In genomic region chr3:177426151-177426904, GRCh38 we compare ENCODE assay signal across 17 cellular contexts.
DNase-seq lines count a peak whose midpoint lies in the region; FAIRE-seq and TF ChIP-seq lines count a peak whose summit lies in the region.
"Had no signal": no experiment of that assay in that cellular context is flagged by ENCODE, and none has a peak within 500 bp of the region (broad histone marks: within the 10 kb centered on the region; RNA-seq: fewer than 3 reads in every experiment).

No MANE protein-coding gene starts in this region.

- TF ChIP-seq CTCF in AG09309 (IDR thresholded peaks at IDR 0.05; ENCODE audit: control insufficient read depth, insufficient read depth, low read depth, low read length, missing control alignments) (no peak), SU-DHL-6 (IDR thresholded peaks at IDR 0.05; ENCODE audit: insufficient read depth, low read length, poor library complexity, severe bottlenecking) (no peak)

- no peaks in the 10 kb centered on the region for H3K36me3 ChIP-seq in CD8-positive, alpha-beta memory T cell (ENCODE audit: insufficient read depth, low read length)
- no peaks in the 10 kb centered on the region for H3K36me3 ChIP-seq in SU-DHL-6 (ENCODE audit: low read length)
- H3K36me3 ChIP-seq: BE2C, gastrocnemius medialis had no signal

- no peaks in the 10 kb centered on the region for H3K27me3 ChIP-seq in CD8-positive, alpha-beta memory T cell (ENCODE audit: insufficient read depth, low read length, poor library complexity, severe bottlenecking)
- no peaks in the 10 kb centered on the region for H3K27me3 ChIP-seq in SU-DHL-6 (ENCODE audit: low read length)
- H3K27me3 ChIP-seq: BE2C, gastrocnemius medialis had no signal

- no peak overlapping the region for H3K4me3 ChIP-seq in AG09309 (ENCODE audit: control insufficient read depth, low read depth, low read length)
- H3K4me3 ChIP-seq in CD8-positive, alpha-beta memory T cell (ENCODE audit: low read length): no peak overlapping the region
- no peak overlapping the region for H3K4me3 ChIP-seq in SU-DHL-6 (ENCODE audit: insufficient read depth, low read length, poor library complexity, severe bottlenecking)
- H3K4me3 ChIP-seq: gastrocnemius medialis, PC-9 had no signal

- intact Hi-C loops in posterior cingulate gyrus (cut with DNase I): no loop called here

- no peaks in the 10 kb centered on the region for H3K9me3 ChIP-seq in CD8-positive, alpha-beta memory T cell (ENCODE audit: low read length)
- H3K9me3 ChIP-seq in SU-DHL-6 (ENCODE audit: insufficient read depth, low read length): no peaks in the 10 kb centered on the region
- H3K9me3 ChIP-seq: BE2C, gastrocnemius medialis had no signal

- peak overlapping the region; percentile 73 to 98 (median 91) for H3K27ac Mint-ChIP-seq in CD8-positive, alpha-beta memory T cell
- H3K27ac Mint-ChIP-seq: HFFc6 had no signal

- peak overlapping the region; percentile 77 for H2AFZ ChIP-seq in SU-DHL-6 (ENCODE audit: low read depth, low read length, severe bottlenecking)
- H2AFZ ChIP-seq: PC-9 had no signal

- peak overlapping the region; percentile 48 for H3K27ac ChIP-seq in CD8-positive, alpha-beta memory T cell (ENCODE audit: low read depth, low read length)
- peak overlapping the region; percentile 41 for H3K27ac ChIP-seq in SU-DHL-6 (ENCODE audit: low read depth, low read length)
- H3K27ac ChIP-seq: gastrocnemius medialis, PC-9 had no signal

- POLR2A ChIA-PET in CD8-positive, alpha-beta memory T cell (lab: Charles Lee): no interaction called here

- DNase-seq in AG09309 (ENCODE audit: low read depth) (peak; percentile 67), posterior cingulate gyrus (no peak), DMS153 (lab: John Stamatoyannopoulos, UW) (no peak), 8988T (no peak)
- no peak for DNase-seq in CD8-positive, alpha-beta memory T cell
- DNase-seq in stimulated activated naive CD4-positive, alpha-beta T cell (lab: John Stamatoyannopoulos, UW): no peak
- DNase-seq: BE2C, gastrocnemius medialis, HFFc6, NCI-H1417 treated with DMSO at 0.1 percent for 48 hours, NCI-H2227 treated with DMSO at 0.1 percent for 48 hours, occipital lobe, PC-9, substantia nigra had no signal

- FAIRE-seq in endometrium (lab: Jason Lieb, UNC): peak; percentile 97
- FAIRE-seq: bronchial epithelial cell had no signal

- H3K9ac ChIP-seq in SU-DHL-6 (ENCODE audit: low read length): peak overlapping the region; percentile 26

- H3K4me1 ChIP-seq in CD8-positive, alpha-beta memory T cell (ENCODE audit: insufficient read depth, low read length): peaks cover 22% of the 10 kb centered on the region

- peak overlapping the region; percentile 45 for H3K4me2 ChIP-seq in SU-DHL-6 (ENCODE audit: low read depth, low read length, poor library complexity, severe bottlenecking)
- H3K4me2 ChIP-seq: PC-9 had no signal

- H3K27me3 Mint-ChIP-seq in CD8-positive, alpha-beta memory T cell: no peaks in the 10 kb centered on the region

- H3K4me1 Mint-ChIP-seq in CD8-positive, alpha-beta memory T cell: peaks cover 28 to 52% (median 44%) of the 10 kb centered on the region in 3 donors

- CTCF ChIA-PET in CD8-positive, alpha-beta memory T cell (lab: Charles Lee): interaction anchor here (0.8 to 1.2 kb wide), 3 partner anchors 20 to 112 kb away, joined by 3 to 4 read pairs (median 4); no protein-coding TSS in a partner anchor

- H3K9me3 Mint-ChIP-seq in CD8-positive, alpha-beta memory T cell: no peaks in the 10 kb centered on the region
- H3K9me3 Mint-ChIP-seq: HFFc6 had no signal

- no peaks in the 10 kb centered on the region for H3F3A ChIP-seq in SU-DHL-6 (ENCODE audit: insufficient read depth)

- H4K20me1 ChIP-seq in SU-DHL-6 (ENCODE audit: low read depth, low read length): no peaks in the 10 kb centered on the region

- peaks cover 0 to 2% (median 0%) of the 10 kb centered on the region in 3 donors for H3K36me3 Mint-ChIP-seq in CD8-positive, alpha-beta memory T cell

- no peaks in the 10 kb centered on the region for H3K79me2 ChIP-seq in SU-DHL-6 (ENCODE audit: insufficient read depth, low read length)

- H3K4me3 Mint-ChIP-seq in CD8-positive, alpha-beta memory T cell: peak overlapping the region in 4 of 7 donors; percentile 2 to 85 (median 66)
- H3K4me3 Mint-ChIP-seq: HFFc6 had no signal

- no peaks in the 10 kb centered on the region for H3K9me2 ChIP-seq in SU-DHL-6 (replicated peaks; ENCODE audit: insufficient read depth, low read length)
